In the genomic region with DNA sequence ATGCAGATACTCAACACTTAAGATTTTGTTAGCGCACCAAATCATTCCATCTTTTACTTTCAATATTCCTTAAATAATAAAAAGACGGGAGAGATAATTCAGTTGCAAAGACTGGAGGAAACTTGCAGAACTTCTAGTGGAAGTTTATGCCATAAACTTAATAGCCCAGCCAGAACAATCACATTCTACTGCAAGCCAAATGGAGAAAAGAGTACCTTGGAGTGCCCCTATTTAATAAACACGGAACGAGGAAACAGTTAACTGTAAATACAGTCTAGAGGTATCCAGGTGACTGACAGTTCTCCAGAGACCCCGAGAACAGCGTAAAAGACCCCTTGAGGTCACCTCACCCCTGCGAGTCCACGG, we compare ENCODE assay signal across 8 cellular contexts. TPM values are rescaled to one million over a fixed set of nuclear protein-coding genes. Genes with fewer than 3 reads are reported as not detected.
A peak's percentile ranks its signal among the peaks of the same experiment; 100 is the strongest.
DNase-seq lines count a peak whose midpoint lies in the region; ATAC-seq and TF ChIP-seq lines count a peak whose summit lies in the region.

No MANE protein-coding gene starts in this region.

- H3K4me1 Mint-ChIP-seq in neural crest cell, result peaks cover 31% of the 10 kb centered on the region

- H3K4me2 ChIP-seq in DND-41 (ENCODE audit: insufficient read depth, low read length) (peak overlapping the region; percentile 68), MM.1S (ENCODE audit: low read depth, low read length) (peak overlapping the region; percentile 83)

- H3F3A ChIP-seq in MM.1S (ENCODE audit: insufficient read depth, low read length), result no peaks in the 10 kb centered on the region

- TF ChIP-seq CTCF in DND-41 (IDR thresholded peaks at IDR 0.05; ENCODE audit: borderline replicate concordance, extremely low read depth, low read length, poor library complexity, severe bottlenecking) (no peak), MM.1S (IDR thresholded peaks at IDR 0.05; ENCODE audit: low read length) (no peak), neural crest cell (conservative IDR thresholded peaks at IDR 0.05) (no peak)

- H3K79me2 ChIP-seq in DND-41 (ENCODE audit: insufficient read depth, low read length) (peaks cover 19% of the 10 kb centered on the region), MM.1S (ENCODE audit: low read length) (peaks cover 24% of the 10 kb centered on the region)

- H3K9me3 Mint-ChIP-seq in neural crest cell, result no peaks in the 10 kb centered on the region

- peaks cover 8% of the 10 kb centered on the region for H3K36me3 ChIP-seq in DND-41 (ENCODE audit: insufficient read depth, low read length)
- no peaks in the 10 kb centered on the region for H3K36me3 ChIP-seq in MM.1S (replicated peaks; ENCODE audit: insufficient read depth, low read length)
- no peaks in the 10 kb centered on the region for H3K36me3 ChIP-seq in endocrine pancreas (ENCODE audit: control insufficient read depth, insufficient read depth, low read length)

- H3K27ac ChIP-seq in DND-41 (ENCODE audit: low read length) (peak overlapping the region; percentile 99), MM.1S (ENCODE audit: low read length) (peak overlapping the region; percentile 24; the same call in 1 of the 2 replicates)

- peaks cover 3% of the 10 kb centered on the region for H3K36me3 Mint-ChIP-seq in neural crest cell (ENCODE audit: low read depth)

- H4K20me1 ChIP-seq in DND-41 (ENCODE audit: insufficient read depth, low read length), result no peaks in the 10 kb centered on the region
- H4K20me1 ChIP-seq in MM.1S (ENCODE audit: insufficient read depth, low read length), result no peaks in the 10 kb centered on the region

- no peaks in the 10 kb centered on the region for H3K9me2 ChIP-seq in MM.1S (replicated peaks; ENCODE audit: insufficient read depth, low read length)

- H3K4me3 ChIP-seq in DND-41 (ENCODE audit: low read depth in 1 of 2, low read length in 2 of 2) (peak overlapping the region; percentile 83 to 99), MM.1S (ENCODE audit: low read length) (peak overlapping the region; percentile 86), endocrine pancreas (ENCODE audit: control insufficient read depth, insufficient read depth, low read length) (peak overlapping the region; percentile 89)

- H2AFZ ChIP-seq in DND-41 (ENCODE audit: low read depth, low read length) (peak overlapping the region; percentile 99), MM.1S (ENCODE audit: low read length) (peak overlapping the region; percentile 100)

- H3K27ac Mint-ChIP-seq in neural crest cell (ENCODE audit: unreplicated experiment), result peak overlapping the region; percentile 62

- H3K9ac ChIP-seq in DND-41 (ENCODE audit: low read depth, low read length) (peak overlapping the region; percentile 96), MM.1S (ENCODE audit: low read length) (peak overlapping the region; percentile 83), endocrine pancreas (ENCODE audit: control insufficient read depth, insufficient read depth, low read length) (peak overlapping the region; percentile 90)

- no peak; the same call in 2 of the 3 replicates for ATAC-seq in DND-41 (ENCODE audit: insufficient read depth, low read depth)
- ATAC-seq in GM21576 (IDR thresholded peaks at IDR 0.05; ENCODE audit: unreplicated experiment), result peak; percentile 12

- peak overlapping the region; percentile 95 for H3K4me3 Mint-ChIP-seq in neural crest cell

- H3K27me3 ChIP-seq in DND-41 (ENCODE audit: insufficient read depth, low read length, poor library complexity) (no peaks in the 10 kb centered on the region), MM.1S (replicated peaks; ENCODE audit: insufficient read depth, low read length) (0 out of 2 replicates have a peak, but pooled peaks cover 2% of the 10 kb centered on the region), endocrine pancreas (ENCODE audit: control insufficient read depth, insufficient read depth, low read length) (no peaks in the 10 kb centered on the region)

- H3K4me1 ChIP-seq in DND-41 (ENCODE audit: insufficient read depth, low read length) (peaks cover 30% of the 10 kb centered on the region), MM.1S (ENCODE audit: low read length) (peaks cover 4% of the 10 kb centered on the region; the same call in 1 of the 2 replicates), endocrine pancreas (ENCODE audit: control insufficient read depth, insufficient read depth, low read length) (peaks cover 17% of the 10 kb centered on the region)

- no peak for DNase-seq in DND-41
- no peak for DNase-seq in MM.1S
- DNase-seq in neural crest cell (ENCODE audit: low read depth, low spot score), result no peak
- no peak for DNase-seq in stimulated activated CD4-positive, alpha-beta T cell treated with anti-CD3 and anti-CD28 coated beads, Interleukin-4, amount 100 ng/mL, for 1 hour
- DNase-seq in cerebellar cortex (ENCODE audit: low spot score), result no peak
- no peak for DNase-seq in stimulated activated CD4-positive, alpha-beta T cell treated with anti-CD3 and anti-CD28 coated beads, Interleukin-1b, Interleukin-23, amount 100 ng/mL, for 48 hours

- no peaks in the 10 kb centered on the region for H3K27me3 Mint-ChIP-seq in neural crest cell (ENCODE audit: low read depth)

- H3K9me3 ChIP-seq in DND-41 (ENCODE audit: insufficient read depth, low read length, severe bottlenecking) (peaks cover 5% of the 10 kb centered on the region), MM.1S (replicated peaks; ENCODE audit: insufficient read depth, low read length) (no peaks in the 10 kb centered on the region), endocrine pancreas (ENCODE audit: control insufficient read depth, low read length) (no peaks in the 10 kb centered on the region)

RNA-seq across cellular contexts. Expression of gene SLC35B3, which starts 0.6 kb away (rescaled TPM):
- 13.3 and 13.9 TPM in 2 replicates for total RNA-seq in neural crest cell
